ENCODE assay signal across 1 cellular context in the genomic region with DNA sequence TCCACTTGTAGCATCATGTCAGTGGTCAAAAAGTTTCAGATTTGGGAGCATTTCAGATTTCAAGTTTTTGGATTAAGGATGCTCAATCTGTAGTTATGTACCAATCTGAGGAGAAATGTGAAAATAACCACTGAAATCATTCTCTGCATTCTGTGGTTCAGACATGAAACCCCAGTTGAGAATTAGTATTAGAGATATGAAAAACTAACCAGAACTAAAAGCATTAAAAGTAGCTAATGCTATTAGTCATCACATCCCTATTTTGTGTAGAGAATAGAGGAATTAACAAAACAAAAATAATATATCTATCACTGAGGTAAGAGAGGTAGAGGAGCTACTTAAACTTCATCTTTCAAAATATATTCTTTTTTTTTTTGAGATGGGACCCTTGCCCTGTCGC.
TF ChIP-seq lines count a peak whose summit lies in the region.

No MANE protein-coding gene starts in this region.

TF ChIP-seq in HepG2, 621 proteins besides CTCF, POLR2A, EP300 and RAD21 (continued from another document):
- TF ChIP-seq, protein P1, sequence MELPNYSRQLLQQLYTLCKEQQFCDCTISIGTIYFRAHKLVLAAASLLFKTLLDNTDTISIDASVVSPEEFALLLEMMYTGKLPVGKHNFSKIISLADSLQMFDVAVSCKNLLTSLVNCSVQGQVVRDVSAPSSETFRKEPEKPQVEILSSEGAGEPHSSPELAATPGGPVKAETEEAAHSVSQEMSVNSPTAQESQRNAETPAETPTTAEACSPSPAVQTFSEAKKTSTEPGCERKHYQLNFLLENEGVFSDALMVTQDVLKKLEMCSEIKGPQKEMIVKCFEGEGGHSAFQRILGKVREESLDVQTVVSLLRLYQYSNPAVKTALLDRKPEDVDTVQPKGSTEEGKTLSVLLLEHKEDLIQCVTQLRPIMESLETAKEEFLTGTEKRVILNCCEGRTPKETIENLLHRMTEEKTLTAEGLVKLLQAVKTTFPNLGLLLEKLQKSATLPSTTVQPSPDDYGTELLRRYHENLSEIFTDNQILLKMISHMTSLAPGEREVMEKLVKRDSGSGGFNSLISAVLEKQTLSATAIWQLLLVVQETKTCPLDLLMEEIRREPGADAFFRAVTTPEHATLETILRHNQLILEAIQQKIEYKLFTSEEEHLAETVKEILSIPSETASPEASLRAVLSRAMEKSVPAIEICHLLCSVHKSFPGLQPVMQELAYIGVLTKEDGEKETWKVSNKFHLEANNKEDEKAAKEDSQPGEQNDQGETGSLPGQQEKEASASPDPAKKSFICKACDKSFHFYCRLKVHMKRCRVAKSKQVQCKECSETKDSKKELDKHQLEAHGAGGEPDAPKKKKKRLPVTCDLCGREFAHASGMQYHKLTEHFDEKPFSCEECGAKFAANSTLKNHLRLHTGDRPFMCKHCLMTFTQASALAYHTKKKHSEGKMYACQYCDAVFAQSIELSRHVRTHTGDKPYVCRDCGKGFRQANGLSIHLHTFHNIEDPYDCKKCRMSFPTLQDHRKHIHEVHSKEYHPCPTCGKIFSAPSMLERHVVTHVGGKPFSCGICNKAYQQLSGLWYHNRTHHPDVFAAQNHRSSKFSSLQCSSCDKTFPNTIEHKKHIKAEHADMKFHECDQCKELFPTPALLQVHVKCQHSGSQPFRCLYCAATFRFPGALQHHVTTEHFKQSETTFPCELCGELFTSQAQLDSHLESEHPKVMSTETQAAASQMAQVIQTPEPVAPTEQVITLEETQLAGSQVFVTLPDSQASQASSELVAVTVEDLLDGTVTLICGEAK (IDR thresholded peaks at IDR 0.05): no peak
- TF ChIP-seq, protein P1 (CRISPR knock-in tag; IDR thresholded peaks at IDR 0.05): no peak
- TF ChIP-seq ZNF251 (CRISPR knock-in tag; IDR thresholded peaks at IDR 0.05) (no peak), TEAD2 (CRISPR knock-in tag; IDR thresholded peaks at IDR 0.05) (no peak), MLLT10 (CRISPR knock-in tag; IDR thresholded peaks at IDR 0.05) (no peak), STAT5B (CRISPR knock-in tag; IDR thresholded peaks at IDR 0.05) (no peak), TOPORS (CRISPR knock-in tag; IDR thresholded peaks at IDR 0.05) (no peak), ZNF138 (CRISPR knock-in tag; IDR thresholded peaks at IDR 0.05; ENCODE audit: low read depth) (no peak), HMG20A (CRISPR knock-in tag; IDR thresholded peaks at IDR 0.05; ENCODE audit: borderline replicate concordance) (no peak), ZFP41 (CRISPR knock-in tag; IDR thresholded peaks at IDR 0.05; ENCODE audit: borderline replicate concordance) (no peak), BORCS8-MEF2B (CRISPR knock-in tag; IDR thresholded peaks at IDR 0.05) (no peak), ZNF644 (CRISPR knock-in tag; IDR thresholded peaks at IDR 0.05; ENCODE audit: low read depth) (no peak), KLF16 (CRISPR knock-in tag; IDR thresholded peaks at IDR 0.05) (no peak), ZNF44 (CRISPR knock-in tag; IDR thresholded peaks at IDR 0.05) (no peak)
- TF ChIP-seq, protein P2, sequence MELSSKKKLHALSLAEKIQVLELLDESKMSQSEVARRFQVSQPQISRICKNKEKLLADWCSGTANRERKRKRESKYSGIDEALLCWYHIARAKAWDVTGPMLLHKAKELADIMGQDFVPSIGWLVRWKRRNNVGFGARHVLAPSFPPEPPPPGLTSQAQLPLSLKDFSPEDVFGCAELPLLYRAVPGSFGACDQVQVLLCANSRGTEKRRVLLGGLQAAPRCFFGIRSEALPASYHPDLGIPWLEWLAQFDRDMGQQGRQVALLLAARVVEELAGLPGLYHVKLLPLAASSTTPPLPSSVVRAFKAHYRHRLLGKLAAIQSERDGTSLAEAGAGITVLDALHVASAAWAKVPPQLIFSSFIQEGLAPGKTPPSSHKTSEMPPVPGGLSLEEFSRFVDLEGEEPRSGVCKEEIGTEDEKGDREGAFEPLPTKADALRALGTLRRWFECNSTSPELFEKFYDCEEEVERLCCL (CRISPR knock-in tag; IDR thresholded peaks at IDR 0.05; ENCODE audit: borderline replicate concordance): no peak
